In genomic region chr12:12872139-12872933, GRCh38 we compare ENCODE assay signal across 11 cellular contexts. TPM values are rescaled to one million over a fixed set of nuclear protein-coding genes. Genes with fewer than 3 reads are reported as not detected.
DNase-seq lines count a peak whose midpoint lies in the region; ATAC-seq and TF ChIP-seq lines count a peak whose summit lies in the region.
"Had no signal": no experiment of that assay in that cellular context is flagged by ENCODE, and none has a peak within 500 bp of the region (broad histone marks: within the 10 kb centered on the region; RNA-seq: fewer than 3 reads in every experiment).

No MANE protein-coding gene starts in this region.

- peaks cover 11% of the 10 kb centered on the region for H3K9me3 ChIP-seq in AG04450 (ENCODE audit: control insufficient read depth, insufficient read depth, low read length)
- no peaks in the 10 kb centered on the region for H3K9me3 ChIP-seq in HUES6 (ENCODE audit: control insufficient read depth, insufficient read depth, low read depth, low read length)
- H3K9me3 ChIP-seq in mammary epithelial cell (replicated peaks; ENCODE audit: insufficient read depth, low read length) = no peaks in the 10 kb centered on the region
- H3K9me3 ChIP-seq in lower lobe of right lung = no peaks in the 10 kb centered on the region
- no peaks in the 10 kb centered on the region for H3K9me3 ChIP-seq in gastrocnemius medialis
- H3K9me3 ChIP-seq: neutrophil had no signal

- H3K9ac ChIP-seq in HUES6 (ENCODE audit: low read length) = peak overlapping the region; percentile 14
- peak overlapping the region; percentile 61 for H3K9ac ChIP-seq in mammary epithelial cell (ENCODE audit: insufficient read depth, low read length)
- H3K9ac ChIP-seq: KMS-11 had no signal

- 5% methylated on average over 9 of the region's 10 CpGs for WGBS in mammary epithelial cell (ENCODE audit: low coverage, missing lambda C conversion rate)

- H3K79me2 ChIP-seq in mammary epithelial cell (ENCODE audit: insufficient read depth, low read length) = no peaks in the 10 kb centered on the region

- H3K4me2 ChIP-seq in mammary epithelial cell (ENCODE audit: insufficient read depth, low read depth, low read length) = peak overlapping the region; percentile 65
- H3K4me2 ChIP-seq: KMS-11 had no signal

- H3K36me3 ChIP-seq in HUES6 (ENCODE audit: control insufficient read depth, insufficient read depth, low read length) (no peaks in the 10 kb centered on the region), mammary epithelial cell (ENCODE audit: insufficient read depth, low read length) (no peaks in the 10 kb centered on the region), lower lobe of right lung (no peaks in the 10 kb centered on the region), gastrocnemius medialis (no peaks in the 10 kb centered on the region)
- H3K36me3 ChIP-seq: neutrophil had no signal

- TF ChIP-seq CTCF in AG04450 (IDR thresholded peaks at IDR 0.05; ENCODE audit: low read depth, low read length) (no peak), mammary epithelial cell (conservative IDR thresholded peaks at IDR 0.05 in 1 of 2, IDR thresholded peaks at IDR 0.05 in 1 of 2; ENCODE audit: extremely low read depth in 1 of 2, insufficient read depth in 1 of 2, low read depth in 1 of 2, low read length in 2 of 2) (no peak), lower lobe of right lung (IDR thresholded peaks at IDR 0.05) (no peak), gastrocnemius medialis (IDR thresholded peaks at IDR 0.05 in 4 of 5, conservative IDR thresholded peaks at IDR 0.05 in 1 of 5) (no peak)

- H3K27me3 ChIP-seq in AG04450 (ENCODE audit: control insufficient read depth, insufficient read depth, low read length) (no peaks in the 10 kb centered on the region), HUES6 (ENCODE audit: control insufficient read depth, insufficient read depth, low read length) (no peaks in the 10 kb centered on the region), mammary epithelial cell (ENCODE audit: insufficient read depth, low read length) (no peaks in the 10 kb centered on the region), lower lobe of right lung (ENCODE audit: low read depth) (no peaks in the 10 kb centered on the region), gastrocnemius medialis (no peaks in the 10 kb centered on the region)
- H3K27me3 ChIP-seq: neutrophil had no signal

- H2AFZ ChIP-seq in mammary epithelial cell (ENCODE audit: low read depth, low read length) = peak overlapping the region; percentile 10

- POLR2A ChIA-PET in AG04450 (lab: Yijun Ruan, JAX) = interaction anchor here (1.2 to 1.6 kb wide), 2 partner anchors 8 to 19 kb away, joined by 4 to 6 read pairs; partner anchors contain the start of gene GPRC5A

- CTCF ChIA-PET in AG04450 (lab: Charles Lee) (interaction anchor here (0.6 to 0.8 kb wide), 2 partner anchors 23 to 34 kb away, joined by 3 read pairs; no protein-coding TSS in a partner anchor), mammary epithelial cell (lab: Charles Lee; ENCODE audit: low non-redundant PET) (interaction anchor here (0.6 to 1.4 kb wide), 2 partner anchors 35 to 1225 kb away, joined by 4 to 13 read pairs; no protein-coding TSS in a partner anchor)

- no peaks in the 10 kb centered on the region for H4K20me1 ChIP-seq in mammary epithelial cell (ENCODE audit: insufficient read depth, low read length)

- no peak for DNase-seq in AG04450 (ENCODE audit: low read depth, low spot score)
- peak; percentile 98 for DNase-seq in mammary epithelial cell
- DNase-seq in lower lobe of right lung = peak; percentile 55
- DNase-seq in superior temporal gyrus (ENCODE audit: extremely low spot score) = no peak
- DNase-seq in stimulated activated CD4-positive, alpha-beta T cell treated with anti-CD3 and anti-CD28 coated beads, Interleukin-4, amount 100 ng/mL, for 4 hours = no peak
- no peak for DNase-seq in gastrocnemius medialis
- DNase-seq: DND-41 had no signal

- ATAC-seq in lower lobe of right lung = peak; percentile 90 to 92
- ATAC-seq in HG03571 (IDR thresholded peaks at IDR 0.05; ENCODE audit: unreplicated experiment) = no peak
- no peak for ATAC-seq in gastrocnemius medialis

- BruUV-seq in mammary epithelial cell (replicated peaks; lab: Mats Ljungman, UMichigan) = TSS peak; percentile 73

- peak overlapping the region; percentile 88 for H3K27ac ChIP-seq in AG04450 (ENCODE audit: low read depth, low read length)
- H3K27ac ChIP-seq in HUES6 (ENCODE audit: low read depth, low read length) = no peak overlapping the region
- peak overlapping the region; percentile 89 for H3K27ac ChIP-seq in mammary epithelial cell (ENCODE audit: insufficient read depth, low read depth, low read length)
- H3K27ac ChIP-seq in lower lobe of right lung = peak overlapping the region; percentile 67
- H3K27ac ChIP-seq in gastrocnemius medialis = no peak overlapping the region
- H3K27ac ChIP-seq: KMS-11, neutrophil had no signal

- in situ Hi-C loops in mammary epithelial cell (cut with MboI; ENCODE audit: low sequenced_read_pairs in 2 of 2) = no loop called here
- in situ Hi-C loops in gastrocnemius medialis (cut with MboI; ENCODE audit: low sequenced_read_pairs in 4 of 4) = no loop called here

- no peak for TF ChIP-seq POLR2A in gastrocnemius medialis (IDR thresholded peaks at IDR 0.05)

- H3K4me3 ChIP-seq in AG04450 (ENCODE audit: low read depth, low read length) (no peak overlapping the region; the same call in 1 of the 2 replicates), HUES6 (ENCODE audit: low read depth, low read length) (no peak overlapping the region), mammary epithelial cell (replicated peaks in 1 of 3; ENCODE audit: insufficient read depth in 1 of 3, low read depth in 2 of 3, low read length in 3 of 3) (peak overlapping the region in 1 of 3 experiments; percentile 3), lower lobe of right lung (no peak overlapping the region), gastrocnemius medialis (no peak overlapping the region)

- peaks cover 39% of the 10 kb centered on the region for H3K4me1 ChIP-seq in HUES6 (ENCODE audit: control insufficient read depth, insufficient read depth, low read length)
- H3K4me1 ChIP-seq in mammary epithelial cell (ENCODE audit: insufficient read depth, low read length) = peaks cover 39% of the 10 kb centered on the region
- H3K4me1 ChIP-seq in lower lobe of right lung = no peaks in the 10 kb centered on the region
- H3K4me1 ChIP-seq in gastrocnemius medialis = no peaks in the 10 kb centered on the region

- intact Hi-C loops in mammary epithelial cell (cut with micrococcal nuclease) (loop anchor here (1.0 to 2.0 kb wide), 4 partner anchors 11 to 35 kb away; partner anchors contain the start of gene GPRC5A), lower lobe of right lung (cut with DNase I) (no loop called here), gastrocnemius medialis (cut with DNase I; ENCODE audit: low total_unique reads) (no loop called here)

- dilution Hi-C loops in mammary epithelial cell (cut with HindIII; ENCODE audit: low sequenced_read_pairs) = loop anchor here (5.0 kb wide), 1 partner anchor 35 kb away; no protein-coding TSS in a partner anchor

RNA-seq across cellular contexts. Expression of gene GPRC5A, which starts 19.0 kb away (rescaled TPM):
- 117 and 118 TPM in 2 replicates for polyA plus RNA-seq in AG04450 (2011; rRNA removed)
- polyA minus RNA-seq in AG04450 (2011; rRNA and poly(A)+ RNA removed) = 232 and 290 TPM in 2 replicates
- 10 to 100 TPM in 1 of 2 donors, 1 to 10 TPM in 1; 6.0 to 15.3 TPM for total RNA-seq in mammary epithelial cell
- 84.3 TPM for polyA plus RNA-seq in mammary epithelial cell
- polyA minus RNA-seq in mammary epithelial cell = 81.9 TPM
- total RNA-seq in lower lobe of right lung = 482 TPM
- total RNA-seq in gastrocnemius medialis = 1 to 10 TPM in 1 of 4 donors, under 1 TPM in 3; 0.23 to 5.8 (median 0.52) TPM

RNA-seq across cellular contexts. Expression of gene DDX47, which starts 59.2 kb away (rescaled TPM):
- 91.3 and 113 TPM in 2 replicates for polyA plus RNA-seq in AG04450 (2011; rRNA removed)
- 58.5 and 70.0 TPM in 2 replicates for polyA minus RNA-seq in AG04450 (2011; rRNA and poly(A)+ RNA removed)
- 10 to 100 TPM; 62.1 to 70.3 TPM for total RNA-seq in mammary epithelial cell
- 66.1 TPM for polyA plus RNA-seq in mammary epithelial cell
- polyA minus RNA-seq in mammary epithelial cell = 110 TPM
- 45.1 TPM for total RNA-seq in lower lobe of right lung
- 10 to 100 TPM; 37.1 to 75.4 (median 58.3) TPM for total RNA-seq in gastrocnemius medialis

Comparison
In these comparisons a context has a peak if more than half of its experiments do, and no peak if none do; other contexts are left out.
1. DNase-seq: peak in mammary epithelial cell (single experiment) and lower lobe of right lung (single experiment); none in AG04450 (single experiment), superior temporal gyrus (single experiment), stimulated activated CD4-positive, alpha-beta T cell treated with anti-CD3 and anti-CD28 coated beads, Interleukin-4, amount 100 ng/mL, for 4 hours (0 of 2) and gastrocnemius medialis (0 of 2).
2. H3K27ac ChIP-seq: peak in AG04450 (single experiment), mammary epithelial cell (single experiment) and lower lobe of right lung (single experiment); none in HUES6 (single experiment) and gastrocnemius medialis (0 of 4).
3. ATAC-seq: peak in lower lobe of right lung (2 of 2); none in HG03571 (single experiment) and gastrocnemius medialis (0 of 2).
4. RNA of gene GPRC5A, which starts 19.0 kb away (total RNA-seq): 482 TPM in lower lobe of right lung (single experiment); 6.0 to 15.3 TPM in mammary epithelial cell and 0.23 to 5.8 TPM in gastrocnemius medialis; every median in the first group is over 10 times any median in the second.